Comparison of ENCODE assay signal across 7 cellular contexts in the genomic region with DNA sequence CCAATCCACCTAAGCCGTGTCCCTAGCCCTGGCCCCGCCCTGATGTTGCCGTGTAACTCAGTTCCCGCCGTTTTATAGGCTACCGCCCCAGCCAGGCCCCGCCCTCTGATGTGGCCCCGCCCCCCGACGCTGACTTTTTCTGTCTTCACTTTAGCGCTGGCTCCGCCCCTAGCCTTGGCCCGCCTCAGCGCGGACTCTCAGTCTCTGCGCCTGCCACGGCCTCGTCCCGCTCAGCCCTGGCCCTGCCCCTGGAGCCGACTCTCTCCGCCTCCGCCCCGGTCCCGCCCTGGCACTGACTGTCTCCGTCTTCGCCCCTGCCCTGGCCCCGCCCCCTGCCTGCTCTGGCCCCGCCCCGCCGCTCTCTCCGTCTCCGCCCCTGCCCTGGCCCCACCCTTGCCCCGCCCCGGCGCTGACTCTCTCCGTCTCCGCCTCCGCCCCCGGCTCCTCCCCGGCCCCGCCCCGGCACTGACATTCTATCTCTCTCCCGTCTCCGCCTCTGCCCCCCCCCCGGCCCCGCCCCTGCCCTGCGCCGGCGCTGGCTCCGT. TPM values are rescaled to one million over a fixed set of nuclear protein-coding genes. Genes with fewer than 3 reads are reported as not detected.
DNase-seq lines count a peak whose midpoint lies in the region; ATAC-seq and FAIRE-seq lines count a peak whose summit lies in the region.

No MANE protein-coding gene starts in this region.

- peak; percentile 83 for DNase-seq in GM18507 (ENCODE audit: extremely low spot score, insufficient read length, low read depth)
- peak; percentile 96 to 99 for DNase-seq in NCI-H2081 (lab: John Stamatoyannopoulos, UW)
- DNase-seq in T1000 (lab: John Stamatoyannopoulos, UW) = peak; percentile 99
- peak; percentile 99 for DNase-seq in astrocyte of the hippocampus (ENCODE audit: low read depth, low spot score)
- DNase-seq in hippocampal formation (lab: John Stamatoyannopoulos, UW) = peak; percentile 98 to 99
- peak; percentile 100 for DNase-seq in sciatic nerve (ENCODE audit: low spot score)

- FAIRE-seq in GM18507 (lab: Jason Lieb, UNC) = peak; percentile 96

- ATAC-seq in HG03025 (IDR thresholded peaks at IDR 0.05; ENCODE audit: low FRiP score, unreplicated experiment) (peak; percentile 69), sciatic nerve (peak; percentile 91)

- intact Hi-C loops in sciatic nerve (cut with DNase I) = loop anchor here (5.0 kb wide), 1 partner anchor 1491 kb away; no protein-coding TSS in a partner anchor

RNA-seq across cellular contexts. Expression of gene MATN1, which starts 5.2 kb away (rescaled TPM):
- total RNA-seq in sciatic nerve = 0.18 TPM

RNA-seq across cellular contexts. Expression of gene LAPTM5, which starts 39.4 kb away (rescaled TPM):
- total RNA-seq in sciatic nerve = 65.0 TPM

Comparison
In these comparisons a context has a peak if more than half of its experiments do, and no peak if none do; other contexts are left out.
1. Peak in every context shown above with its lines: DNase-seq and ATAC-seq.